Comparison of ENCODE assay signal across 9 cellular contexts in genomic region chr11:122157540-122158173, GRCh38. TPM values are rescaled to one million over a fixed set of nuclear protein-coding genes. Genes with fewer than 3 reads are reported as not detected.
DNase-seq lines count a peak whose midpoint lies in the region; ATAC-seq and TF ChIP-seq lines count a peak whose summit lies in the region.
"Had no signal": no experiment of that assay in that cellular context is flagged by ENCODE, and none has a peak within 500 bp of the region (broad histone marks: within the 10 kb centered on the region; RNA-seq: fewer than 3 reads in every experiment).

No MANE protein-coding gene starts in this region.

- H3K4me3 ChIP-seq in transverse colon (peak overlapping the region; percentile 6 to 38 (median 18)), trophoblast cell (ENCODE audit: low read depth, low read length) (no peak overlapping the region)

- intact Hi-C loops in transverse colon (cut with DNase I; ENCODE audit: low total_unique reads) = loop anchor here (1.0 kb wide), 1 partner anchor 25 kb away; no protein-coding TSS in a partner anchor

- H3K9me3 ChIP-seq in transverse colon (no peaks in the 10 kb centered on the region), trophoblast cell (ENCODE audit: insufficient read depth, low read depth, low read length) (no peaks in the 10 kb centered on the region)
- H3K9me3 ChIP-seq: Caco-2 had no signal

- H3K4me3 Mint-ChIP-seq in activated T-cell treated with anti-CD3 and anti-CD28 coated beads, Interleukin-2, amount 50 U/mL, for 4 hours = peak overlapping the region; percentile 39

- no peak overlapping the region for H2BK120ac ChIP-seq in trophoblast cell (ENCODE audit: insufficient read depth, low read length, poor library complexity)

- no peak overlapping the region for H4K8ac ChIP-seq in trophoblast cell (ENCODE audit: low read depth, low read length)

- no peak overlapping the region for H2AFZ ChIP-seq in trophoblast cell (ENCODE audit: insufficient read depth, low read length, poor library complexity)

- TF ChIP-seq POLR2A in transverse colon (IDR thresholded peaks at IDR 0.05) = no peak

- no peak overlapping the region for H4K91ac ChIP-seq in trophoblast cell (ENCODE audit: low read depth, low read length)

- no peak overlapping the region for H2BK12ac ChIP-seq in trophoblast cell (ENCODE audit: low read length)

- no peak overlapping the region for H3K23ac ChIP-seq in trophoblast cell (ENCODE audit: low read length)

- no peaks in the 10 kb centered on the region for H3K79me1 ChIP-seq in trophoblast cell (ENCODE audit: low read length)

- H2AK5ac ChIP-seq in trophoblast cell (ENCODE audit: low read length) = no peak overlapping the region

- H3K4me1 ChIP-seq in transverse colon (peaks cover 0 to 4% (median 2%) of the 10 kb centered on the region in 4 donors), trophoblast cell (ENCODE audit: control insufficient read depth in 1 of 2, insufficient read depth in 2 of 2, low read length in 2 of 2) (no peaks in the 10 kb centered on the region)
- H3K4me1 ChIP-seq: Caco-2 had no signal

- WGBS in transverse colon (ENCODE audit: low coverage in 1 of 2), 2 donors = 28 to 30% methylated on average over 4 of the region's 4 CpGs
- WGBS in trophoblast cell (ENCODE audit: extremely low coverage, insufficient coverage, insufficient read length) = no CpG with 5 or more reads among the region's 4 CpGs

- peak overlapping the region; percentile 91 for H3K27ac ChIP-seq in angular gyrus (ENCODE audit: low read depth, low read length)
- H3K27ac ChIP-seq in transverse colon = peak overlapping the region; percentile 40 to 84 (median 74)
- no peak overlapping the region for H3K27ac ChIP-seq in trophoblast cell (ENCODE audit: low read depth, low read length)

- no peak for DNase-seq in activated T-cell treated with anti-CD3 and anti-CD28 coated beads, Interleukin-2, amount 50 U/mL, for 4 hours
- no peak for DNase-seq in activated T-cell treated with anti-CD3 and anti-CD28 coated beads, Interleukin-2, amount 50 U/mL, for 1 hour
- DNase-seq in lung microvascular endothelial cell (ENCODE audit: low read depth in 2 of 2) (peak; percentile 55 to 57), transverse colon (no peak), cerebellum (ENCODE audit: low spot score) (no peak), trophoblast cell (no peak), retina (no peak)
- DNase-seq: Caco-2 had no signal

- H3K27me3 ChIP-seq in transverse colon (no peaks in the 10 kb centered on the region), trophoblast cell (ENCODE audit: insufficient read depth, low read length) (no peaks in the 10 kb centered on the region)

- no peak for TF ChIP-seq CTCF in transverse colon (IDR thresholded peaks at IDR 0.05)

- no peaks in the 10 kb centered on the region for H3K9me3 Mint-ChIP-seq in activated T-cell treated with anti-CD3 and anti-CD28 coated beads, Interleukin-2, amount 50 U/mL, for 4 hours

- H3K14ac ChIP-seq in trophoblast cell (ENCODE audit: low read length) = no peak overlapping the region

- no peaks in the 10 kb centered on the region for H3K79me2 ChIP-seq in trophoblast cell (ENCODE audit: control insufficient read depth, insufficient read depth, low read length, poor library complexity)

- no peak overlapping the region for H3K4ac ChIP-seq in trophoblast cell (ENCODE audit: low read depth, low read length)

- ATAC-seq in activated T-cell treated with anti-CD3 and anti-CD28 coated beads, Interleukin-2, amount 50 U/mL, for 4 hours = no peak

- no peaks in the 10 kb centered on the region for H3K36me3 Mint-ChIP-seq in activated T-cell treated with anti-CD3 and anti-CD28 coated beads, Interleukin-2, amount 50 U/mL, for 4 hours (ENCODE audit: insufficient read depth)

- no peak overlapping the region for H2BK5ac ChIP-seq in trophoblast cell (ENCODE audit: low read depth, low read length, poor library complexity)

- no peak overlapping the region for H3K18ac ChIP-seq in trophoblast cell (ENCODE audit: low read length)

- no peaks in the 10 kb centered on the region for H3K36me3 ChIP-seq in transverse colon
- H3K36me3 ChIP-seq in trophoblast cell (ENCODE audit: control insufficient read depth in 1 of 2, insufficient read depth in 2 of 2, low read length in 2 of 2) = no peaks in the 10 kb centered on the region

- H4K12ac ChIP-seq in trophoblast cell (ENCODE audit: low read depth, low read length) = no peak overlapping the region

- peaks cover 7% of the 10 kb centered on the region for H3K4me1 Mint-ChIP-seq in activated T-cell treated with anti-CD3 and anti-CD28 coated beads, Interleukin-2, amount 50 U/mL, for 4 hours (ENCODE audit: low read depth)

- no peaks in the 10 kb centered on the region for H3K27me3 Mint-ChIP-seq in activated T-cell treated with anti-CD3 and anti-CD28 coated beads, Interleukin-2, amount 50 U/mL, for 4 hours (ENCODE audit: low read depth)

- no peak for TF ChIP-seq EP300 in transverse colon (IDR thresholded peaks at IDR 0.05; ENCODE audit: low read depth)

- no peak overlapping the region for H3K4me2 ChIP-seq in trophoblast cell (ENCODE audit: low read length)

- H3K9ac ChIP-seq in trophoblast cell (ENCODE audit: low read length) = no peak overlapping the region

- in situ Hi-C loops in transverse colon (cut with MboI; ENCODE audit: low pct_ligation_motif_present in 1 of 4, low pct_unique_long_range_greater_than_20kb in 1 of 4, low sequenced_read_pairs in 3 of 4) = no loop called here

RNA-seq across cellular contexts. Expression of gene BLID, which starts 41.6 kb away (rescaled TPM):
- total RNA-seq in activated T-cell treated with anti-CD3 and anti-CD28 coated beads, Interleukin-2, amount 50 U/mL, for 4 hours = not detected
- total RNA-seq in lung microvascular endothelial cell (0.22 TPM in 1 of 2 replicates, not detected in the other), transverse colon (not detected), cerebellum (7.5 TPM)
- not detected in 2 replicates for polyA plus RNA-seq in trophoblast cell (2013)
- total RNA-seq: Caco-2 had no signal

Comparison
In these comparisons a context has a peak if more than half of its experiments do, and no peak if none do; other contexts are left out.
1. DNase-seq: peak in lung microvascular endothelial cell (2 of 2); none in activated T-cell treated with anti-CD3 and anti-CD28 coated beads, Interleukin-2, amount 50 U/mL, for 4 hours (single experiment), activated T-cell treated with anti-CD3 and anti-CD28 coated beads, Interleukin-2, amount 50 U/mL, for 1 hour (single experiment), transverse colon (single experiment), cerebellum (single experiment), trophoblast cell (0 of 2) and retina (single experiment).